ENCODE assay signal across 32 cellular contexts in the genomic region with DNA sequence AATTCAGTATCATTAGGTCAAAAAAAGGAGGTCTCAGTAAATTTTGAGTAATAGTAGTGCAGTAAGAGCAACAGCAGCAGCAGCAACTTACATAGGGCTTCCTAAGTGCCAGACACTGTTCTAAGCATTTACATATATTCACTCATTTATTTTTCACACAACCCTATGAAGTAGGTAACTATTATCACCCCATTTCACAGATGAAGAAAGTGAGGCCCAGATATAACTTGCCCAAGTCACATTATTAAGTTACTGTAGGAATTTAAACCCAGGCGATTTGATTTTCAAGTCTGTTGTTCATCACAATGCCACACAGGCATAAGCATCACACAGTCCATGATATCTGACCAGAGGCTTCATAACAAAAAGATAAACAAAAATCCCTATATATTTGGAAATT.
"Had no signal": no experiment of that assay in that cellular context is flagged by ENCODE, and none has a peak within 500 bp of the region (broad histone marks: within the 10 kb centered on the region; RNA-seq: fewer than 3 reads in every experiment).

No MANE protein-coding gene starts in this region.

- H3K4me1 Mint-ChIP-seq: activated B cell treated with CpG ODN at 0.5 μM for 24 hours had no signal

- FAIRE-seq: colon had no signal

- H3K9me3 Mint-ChIP-seq: activated B cell treated with CpG ODN at 0.5 μM for 24 hours; activated CD4-positive, alpha-beta memory T cell treated with anti-CD3 and anti-CD28 coated beads, Interleukin-2, amount 10 ng/mL, durations not matched to agents 7 days and 5 days; activated naive CD4-positive, alpha-beta T cell treated with anti-CD3 and anti-CD28 coated beads for 36 hours; activated naive CD4-positive, alpha-beta T cell treated with anti-CD3 and anti-CD28 coated beads, Interleukin-2, amount 50 U/mL, for 24 hours; activated naive CD8-positive, alpha-beta T cell treated with anti-CD3 and anti-CD28 coated beads for 36 hours; activated naive CD8-positive, alpha-beta T cell treated with anti-CD3 and anti-CD28 coated beads, Interleukin-2, amount 50 U/mL, for 24 hours; activated T-cell treated with anti-CD3 and anti-CD28 coated beads, Interleukin-2, amount 50 U/mL, for 4 hours; activated T-helper 1 cell treated with anti-CD3 and anti-CD28 coated beads, Interleukin-12 subunit alpha, Interleukin-12 subunit beta, Interleukin-2, Interleukin-4 antibody, amounts not matched to agents 30 ng/mL and 10 ng/mL and 1 ng/mL, durations not matched to agents 14 hours and 24 hours and 36 hours; activated T-helper 2 cell treated with anti-CD3 and anti-CD28 coated beads, Interferon-gamma antibody, Interleukin-2, Interleukin-4, amounts not matched to agents 10 μg/mL and 5 μg/mL and 100 μg/mL, durations not matched to agents 14 hours and 24 hours and 36 hours; effector memory CD8-positive, alpha-beta T cell; T-helper 2 cell treated with Interferon-gamma antibody and Interleukin-4, amounts not matched to agents 5 μg/mL and 100 μg/mL, for 36 hours had no signal

- H3K4me3 ChIP-seq: adrenal gland, body of pancreas, esophagus muscularis mucosa, gastrocnemius medialis, heart left ventricle had no signal

- H3K27me3 Mint-ChIP-seq: activated B cell treated with CpG ODN at 0.5 μM for 24 hours; activated CD4-positive, alpha-beta memory T cell treated with anti-CD3 and anti-CD28 coated beads, Interleukin-2, amount 10 ng/mL, durations not matched to agents 7 days and 5 days; activated CD8-positive, alpha-beta memory T cell treated with anti-CD3 and anti-CD28 coated beads, Interleukin-2, amount 10 ng/mL, durations not matched to agents 7 days and 5 days; activated naive CD4-positive, alpha-beta T cell treated with anti-CD3 and anti-CD28 coated beads, Interleukin-2, amount 50 U/mL, for 24 hours; activated naive CD8-positive, alpha-beta T cell treated with anti-CD3 and anti-CD28 coated beads for 36 hours; activated naive CD8-positive, alpha-beta T cell treated with anti-CD3 and anti-CD28 coated beads, Interleukin-2, amount 50 U/mL, for 24 hours; effector memory CD8-positive, alpha-beta T cell; T-helper 17 cell had no signal

- H3K4me3 Mint-ChIP-seq: activated B cell treated with CpG ODN at 0.5 μM for 24 hours; activated CD4-positive, alpha-beta memory T cell treated with anti-CD3 and anti-CD28 coated beads, Interleukin-2, amount 10 ng/mL, durations not matched to agents 7 days and 5 days; activated CD8-positive, alpha-beta memory T cell treated with anti-CD3 and anti-CD28 coated beads, Interleukin-2, amount 10 ng/mL, durations not matched to agents 7 days and 5 days; activated naive CD4-positive, alpha-beta T cell treated with anti-CD3 and anti-CD28 coated beads for 36 hours; activated naive CD4-positive, alpha-beta T cell treated with anti-CD3 and anti-CD28 coated beads, Interleukin-2, amount 50 U/mL, for 24 hours; activated naive CD8-positive, alpha-beta T cell treated with anti-CD3 and anti-CD28 coated beads for 36 hours; activated naive CD8-positive, alpha-beta T cell treated with anti-CD3 and anti-CD28 coated beads, Interleukin-2, amount 50 U/mL, for 24 hours; activated T-cell treated with anti-CD3 and anti-CD28 coated beads, Interleukin-2, amount 50 U/mL, for 4 hours; activated T-helper 1 cell treated with anti-CD3 and anti-CD28 coated beads, Interleukin-12 subunit alpha, Interleukin-12 subunit beta, Interleukin-2, Interleukin-4 antibody, amounts not matched to agents 30 ng/mL and 10 ng/mL and 1 ng/mL, durations not matched to agents 14 hours and 24 hours and 36 hours; effector memory CD8-positive, alpha-beta T cell; T-helper 17 cell; T-helper 2 cell treated with Interferon-gamma antibody and Interleukin-4, amounts not matched to agents 5 μg/mL and 100 μg/mL, for 36 hours had no signal

- H3K27ac ChIP-seq: adrenal gland, body of pancreas, esophagus muscularis mucosa, foreskin keratinocyte, gastrocnemius medialis, heart left ventricle, WERI-Rb-1 had no signal

- ATAC-seq: activated CD4-positive, CD25-positive, alpha-beta regulatory T cell treated with anti-CD3 and anti-CD28 coated beads, Interleukin-2, amount 50 U/mL, for 24 hours; activated CD8-positive, alpha-beta memory T cell treated with anti-CD3 and anti-CD28 coated beads, Interleukin-2, amount 10 ng/mL, durations not matched to agents 7 days and 5 days; activated naive CD8-positive, alpha-beta T cell treated with anti-CD3 and anti-CD28 coated beads, Interleukin-2, amount 50 U/mL, for 24 hours; activated T-cell treated with anti-CD3 and anti-CD28 coated beads, Interleukin-2, amount 50 U/mL, for 4 hours; body of pancreas; effector memory CD8-positive, alpha-beta T cell; foreskin keratinocyte; gastrocnemius medialis; heart left ventricle; T-helper 17 cell had no signal

- H3K4me1 ChIP-seq: adrenal gland, esophagus muscularis mucosa, foreskin keratinocyte, gastrocnemius medialis, heart left ventricle had no signal

- H3K27ac Mint-ChIP-seq: activated B cell treated with CpG ODN at 0.5 μM for 24 hours; activated CD4-positive, alpha-beta memory T cell treated with anti-CD3 and anti-CD28 coated beads, Interleukin-2, amount 10 ng/mL, durations not matched to agents 7 days and 5 days; activated CD8-positive, alpha-beta memory T cell treated with anti-CD3 and anti-CD28 coated beads, Interleukin-2, amount 10 ng/mL, durations not matched to agents 7 days and 5 days; activated naive CD4-positive, alpha-beta T cell treated with anti-CD3 and anti-CD28 coated beads for 36 hours; activated naive CD8-positive, alpha-beta T cell treated with anti-CD3 and anti-CD28 coated beads for 36 hours; activated T-helper 1 cell treated with anti-CD3 and anti-CD28 coated beads, Interleukin-12 subunit alpha, Interleukin-12 subunit beta, Interleukin-2, Interleukin-4 antibody, amounts not matched to agents 30 ng/mL and 10 ng/mL and 1 ng/mL, durations not matched to agents 14 hours and 24 hours and 36 hours; activated T-helper 2 cell treated with anti-CD3 and anti-CD28 coated beads, Interferon-gamma antibody, Interleukin-2, Interleukin-4, amounts not matched to agents 10 μg/mL and 5 μg/mL and 100 μg/mL, durations not matched to agents 14 hours and 24 hours and 36 hours; T-helper 2 cell treated with Interferon-gamma antibody and Interleukin-4, amounts not matched to agents 5 μg/mL and 100 μg/mL, for 36 hours had no signal

- H3K9me3 ChIP-seq: adrenal gland, body of pancreas, esophagus muscularis mucosa, gastrocnemius medialis, heart left ventricle had no signal

- DNase-seq: activated B cell treated with CpG ODN at 0.5 μM for 24 hours; activated CD4-positive, alpha-beta memory T cell treated with anti-CD3 and anti-CD28 coated beads, Interleukin-2, amount 10 ng/mL, durations not matched to agents 7 days and 5 days; activated CD4-positive, alpha-beta T cell treated with anti-CD3 and anti-CD28 coated beads for 48 hours; activated CD8-positive, alpha-beta memory T cell treated with anti-CD3 and anti-CD28 coated beads, Interleukin-2, amount 10 ng/mL, durations not matched to agents 7 days and 5 days; activated CD8-positive, alpha-beta memory T cell treated with anti-CD3 and anti-CD28 coated beads, Interleukin-2, amount 50 U/mL, for 48 hours; activated effector memory CD4-positive, alpha-beta T cell treated with anti-CD3 and anti-CD28 coated beads, Interleukin-2, amount 50 U/mL, for 16 hours; activated naive CD4-positive, alpha-beta T cell treated with anti-CD3 and anti-CD28 coated beads for 36 hours; activated naive CD8-positive, alpha-beta T cell treated with anti-CD3 and anti-CD28 coated beads for 36 hours; activated naive CD8-positive, alpha-beta T cell treated with anti-CD3 and anti-CD28 coated beads, Interleukin-2, amount 50 U/mL, for 24 hours; activated T-cell treated with anti-CD3 and anti-CD28 coated beads for 4 hours; activated T-cell treated with anti-CD3 and anti-CD28 coated beads, Interleukin-2, amount 50 U/mL, for 4 hours; body of pancreas; cortex of kidney; dermis blood vessel endothelial cell; effector CD4-positive, alpha-beta T cell; effector memory CD8-positive, alpha-beta T cell; foreskin keratinocyte; gastrocnemius medialis; glutamatergic neuron; heart left ventricle; T-helper 1 cell; T-helper 17 cell; T1000; WERI-Rb-1 had no signal

- H3K27me3 ChIP-seq: adrenal gland, body of pancreas, esophagus muscularis mucosa, foreskin keratinocyte, gastrocnemius medialis, heart left ventricle had no signal
